ENCODE assay signal across 8 cellular contexts in the genomic region with DNA sequence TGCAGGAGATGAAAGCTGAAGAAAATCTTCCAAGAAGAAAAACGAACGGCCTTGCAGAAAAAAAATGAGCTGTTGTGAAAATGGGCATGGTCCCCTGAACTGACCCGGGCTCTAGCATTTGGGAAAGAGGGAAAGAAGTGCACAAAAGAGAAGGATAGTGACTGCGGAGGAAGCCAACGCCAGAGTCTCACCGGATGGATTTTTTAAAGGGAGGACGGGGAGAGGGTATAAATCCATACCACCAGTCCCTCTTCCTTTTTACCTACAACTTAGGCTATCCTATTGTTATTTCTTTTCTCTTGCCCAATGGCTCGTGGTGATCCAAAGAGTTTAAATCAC. TPM values are rescaled to one million over a fixed set of nuclear protein-coding genes. Genes with fewer than 3 reads are reported as not detected.
DNase-seq lines count a peak whose midpoint lies in the region; ATAC-seq and TF ChIP-seq lines count a peak whose summit lies in the region.

No MANE protein-coding gene starts in this region.

- peak overlapping the region; percentile 88 for H3K27ac Mint-ChIP-seq in activated CD4-positive, alpha-beta T cell treated with anti-CD3 and anti-CD28 coated beads, Interleukin-2, amount 10 ng/mL, durations not matched to agents 7 days and 5 days
- H3K27ac Mint-ChIP-seq in activated naive CD8-positive, alpha-beta T cell treated with anti-CD3 and anti-CD28 coated beads, Interleukin-2, amount 10 ng/mL, durations not matched to agents 7 days and 5 days: peak overlapping the region; percentile 66

- TF ChIP-seq CTCF in left lung (IDR thresholded peaks at IDR 0.05): no peak
- TF ChIP-seq CTCF in thoracic aorta (IDR thresholded peaks at IDR 0.05): no peak

- peaks cover 26% of the 10 kb centered on the region for H3K27me3 Mint-ChIP-seq in activated CD4-positive, alpha-beta T cell treated with anti-CD3 and anti-CD28 coated beads, Interleukin-2, amount 10 ng/mL, durations not matched to agents 7 days and 5 days
- peaks cover 22% of the 10 kb centered on the region for H3K27me3 Mint-ChIP-seq in activated naive CD8-positive, alpha-beta T cell treated with anti-CD3 and anti-CD28 coated beads, Interleukin-2, amount 10 ng/mL, durations not matched to agents 7 days and 5 days

- H3K4me1 Mint-ChIP-seq in activated CD4-positive, alpha-beta T cell treated with anti-CD3 and anti-CD28 coated beads, Interleukin-2, amount 10 ng/mL, durations not matched to agents 7 days and 5 days: peaks cover 32% of the 10 kb centered on the region
- H3K4me1 Mint-ChIP-seq in activated naive CD8-positive, alpha-beta T cell treated with anti-CD3 and anti-CD28 coated beads, Interleukin-2, amount 10 ng/mL, durations not matched to agents 7 days and 5 days: peaks cover 18% of the 10 kb centered on the region

- peaks cover 2 to 29% of the 10 kb centered on the region in 2 donors for H3K27me3 ChIP-seq in left lung
- H3K27me3 ChIP-seq in thoracic aorta (replicated peaks; ENCODE audit: insufficient read depth): no peaks in the 10 kb centered on the region

- H3K36me3 ChIP-seq in left lung (peaks cover 0 to 4% of the 10 kb centered on the region in 2 donors), thoracic aorta (no peaks in the 10 kb centered on the region)

- H3K4me3 Mint-ChIP-seq in activated CD4-positive, alpha-beta T cell treated with anti-CD3 and anti-CD28 coated beads, Interleukin-2, amount 10 ng/mL, durations not matched to agents 7 days and 5 days: peak overlapping the region; percentile 87
- peak overlapping the region; percentile 88 for H3K4me3 Mint-ChIP-seq in activated naive CD8-positive, alpha-beta T cell treated with anti-CD3 and anti-CD28 coated beads, Interleukin-2, amount 10 ng/mL, durations not matched to agents 7 days and 5 days

- no peaks in the 10 kb centered on the region for H3K36me3 Mint-ChIP-seq in activated CD4-positive, alpha-beta T cell treated with anti-CD3 and anti-CD28 coated beads, Interleukin-2, amount 10 ng/mL, durations not matched to agents 7 days and 5 days (ENCODE audit: low read depth)
- peaks cover 1% of the 10 kb centered on the region for H3K36me3 Mint-ChIP-seq in activated naive CD8-positive, alpha-beta T cell treated with anti-CD3 and anti-CD28 coated beads, Interleukin-2, amount 10 ng/mL, durations not matched to agents 7 days and 5 days

- H3K4me1 ChIP-seq in left lung (peaks cover 6 to 13% of the 10 kb centered on the region in 2 donors), thoracic aorta (ENCODE audit: control insufficient read depth in 1 of 2, low read depth in 2 of 2) (peaks cover 4 to 16% of the 10 kb centered on the region in 2 donors)

- POLR2A ChIA-PET in activated CD4-positive, alpha-beta T cell treated with anti-CD3 and anti-CD28 coated beads, Interleukin-2, amount 10 ng/mL, durations not matched to agents 7 days and 5 days (lab: Charles Lee): interaction anchor here (0.6 kb wide), 1 partner anchor 376 kb away, joined by 3 read pairs; no protein-coding TSS in a partner anchor
- POLR2A ChIA-PET in activated naive CD8-positive, alpha-beta T cell treated with anti-CD3 and anti-CD28 coated beads, Interleukin-2, amount 10 ng/mL, durations not matched to agents 7 days and 5 days (lab: Charles Lee): interaction anchor here (0.8 to 1.3 kb wide), 6 partner anchors 15 to 642 kb away, joined by 3 to 4 read pairs (median 4); partner anchors contain the start of gene LAPTM4A

- intact Hi-C loops in left lung (cut with DNase I): no loop called here

- ATAC-seq in activated naive CD8-positive, alpha-beta T cell treated with anti-CD3 and anti-CD28 coated beads, Interleukin-2, amount 10 ng/mL, durations not matched to agents 7 days and 5 days (ENCODE audit: low read depth): no peak
- ATAC-seq in left lung: no peak
- no peak for ATAC-seq in thoracic aorta (ENCODE audit: insufficient number of reproducible peaks, low FRiP score, low read depth)

- CTCF ChIA-PET in activated CD4-positive, alpha-beta T cell treated with anti-CD3 and anti-CD28 coated beads, Interleukin-2, amount 10 ng/mL, durations not matched to agents 7 days and 5 days (lab: Charles Lee): interaction anchor here (1.2 kb wide), 1 partner anchor 9 kb away, joined by 4 read pairs; no protein-coding TSS in a partner anchor

- no peaks in the 10 kb centered on the region for H3K9me3 Mint-ChIP-seq in activated CD4-positive, alpha-beta T cell treated with anti-CD3 and anti-CD28 coated beads, Interleukin-2, amount 10 ng/mL, durations not matched to agents 7 days and 5 days
- no peaks in the 10 kb centered on the region for H3K9me3 Mint-ChIP-seq in activated naive CD8-positive, alpha-beta T cell treated with anti-CD3 and anti-CD28 coated beads, Interleukin-2, amount 10 ng/mL, durations not matched to agents 7 days and 5 days

- H3K9me3 ChIP-seq in left lung (no peaks in the 10 kb centered on the region), thoracic aorta (no peaks in the 10 kb centered on the region)

- DNase-seq in activated CD4-positive, alpha-beta T cell treated with anti-CD3 and anti-CD28 coated beads, Interleukin-2, amount 10 ng/mL, durations not matched to agents 7 days and 5 days: no peak
- DNase-seq in activated CD4-positive, alpha-beta T cell treated with anti-CD3 and anti-CD28 coated beads for 1 hour: no peak
- no peak for DNase-seq in activated naive CD8-positive, alpha-beta T cell treated with anti-CD3 and anti-CD28 coated beads, Interleukin-2, amount 10 ng/mL, durations not matched to agents 7 days and 5 days
- DNase-seq in left lung (no peak), thoracic aorta (ENCODE audit: low spot score) (no peak), NCI-H1436 treated with DMSO at 0.1 percent for 48 hours (lab: John Stamatoyannopoulos, UW) (no peak), H4 (ENCODE audit: low spot score) (no peak)
- no peak for DNase-seq in stimulated activated CD4-positive, alpha-beta T cell treated with anti-CD3 and anti-CD28 coated beads, Interleukin-4, amount 100 ng/mL, for 4 hours

- H3K27ac ChIP-seq in left lung: peak overlapping the region; percentile 15 to 72
- peak overlapping the region; percentile 54 to 69 for H3K27ac ChIP-seq in thoracic aorta

- H3K4me3 ChIP-seq in left lung: peak overlapping the region; percentile 75
- peak overlapping the region; percentile 92 for H3K4me3 ChIP-seq in thoracic aorta

RNA-seq across cellular contexts. Expression of gene WDR35, which starts 0.6 kb away (rescaled TPM):
- 1 to 10 TPM; 3.9 to 4.0 TPM for total RNA-seq in activated CD4-positive, alpha-beta T cell treated with anti-CD3 and anti-CD28 coated beads, Interleukin-2, amount 10 ng/mL, durations not matched to agents 7 days and 5 days
- total RNA-seq in activated naive CD8-positive, alpha-beta T cell treated with anti-CD3 and anti-CD28 coated beads, Interleukin-2, amount 10 ng/mL, durations not matched to agents 7 days and 5 days: 1 to 10 TPM; 4.1 to 4.7 TPM
- total RNA-seq in left lung (1 to 10 TPM; 8.0 to 8.1 TPM), thoracic aorta (10 to 100 TPM in 1 of 2 donors, 1 to 10 TPM in 1; 5.1 to 14.3 TPM)
- 4.1 and 4.5 TPM in 2 replicates for total RNA-seq in H4 (2014; rRNA removed; shearing (Covaris generic))

RNA-seq across cellular contexts. Expression of gene MATN3, which starts 23.2 kb away (rescaled TPM):
- total RNA-seq in activated CD4-positive, alpha-beta T cell treated with anti-CD3 and anti-CD28 coated beads, Interleukin-2, amount 10 ng/mL, durations not matched to agents 7 days and 5 days: not detected
- not detected for total RNA-seq in activated naive CD8-positive, alpha-beta T cell treated with anti-CD3 and anti-CD28 coated beads, Interleukin-2, amount 10 ng/mL, durations not matched to agents 7 days and 5 days
- total RNA-seq in left lung: 1 to 10 TPM; 3.7 to 9.1 TPM
- 1 to 10 TPM; 1.3 to 1.8 TPM for total RNA-seq in thoracic aorta
- total RNA-seq in H4 (2014; rRNA removed; shearing (Covaris generic)): 0.14 and 0.46 TPM in 2 replicates
